In the genomic region with DNA sequence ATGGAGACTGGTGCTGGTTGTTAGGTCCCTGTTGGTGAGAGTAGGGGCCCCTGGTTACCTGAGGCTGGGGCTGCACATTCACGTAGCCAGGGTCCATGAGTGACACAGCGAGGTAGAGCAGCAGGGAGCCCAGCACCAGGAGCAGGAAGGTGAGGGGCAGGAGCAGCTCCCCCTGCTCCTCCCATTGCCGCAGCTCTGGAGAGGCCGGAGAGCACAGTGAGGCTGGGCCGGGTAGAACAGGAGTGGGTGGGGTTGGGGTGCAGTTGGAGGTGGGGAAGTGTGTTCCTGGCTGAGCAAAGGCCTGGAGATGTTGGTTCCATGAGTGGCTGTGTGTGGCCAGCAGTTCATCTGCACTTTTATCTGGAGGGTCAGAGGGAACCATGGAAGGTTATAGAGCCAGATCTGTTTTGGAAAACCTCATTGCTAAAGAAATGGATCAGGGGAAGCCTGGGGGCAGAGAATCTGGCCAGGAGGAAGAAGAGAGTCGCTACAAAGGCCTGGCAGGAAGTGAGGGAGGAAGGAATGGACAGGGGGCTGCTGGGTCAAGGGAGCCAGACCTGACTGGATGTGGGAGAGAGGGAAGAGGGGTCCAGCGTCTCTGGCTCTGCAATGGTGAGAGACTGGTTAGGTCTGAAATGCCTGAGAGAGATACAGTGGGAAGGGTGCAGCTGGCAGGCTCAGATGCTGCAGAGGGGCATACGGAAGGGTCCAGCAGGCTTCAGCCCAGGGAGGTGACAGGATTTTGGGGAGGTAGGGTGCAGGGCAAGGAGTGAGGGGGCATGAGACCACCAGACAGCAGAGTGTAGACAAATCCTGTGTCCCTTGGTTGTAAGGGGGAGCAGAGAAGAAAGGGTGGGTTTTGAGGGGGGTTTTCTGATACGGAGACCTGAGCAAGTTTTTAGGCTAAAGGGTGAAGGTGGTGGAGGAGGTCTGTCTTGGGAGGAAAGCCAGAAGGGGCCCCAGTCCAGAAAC, we compare ENCODE assay signal across 10 cellular contexts. TPM values are rescaled to one million over a fixed set of nuclear protein-coding genes. Genes with fewer than 3 reads are reported as not detected.
DNase-seq lines count a peak whose midpoint lies in the region; ATAC-seq and TF ChIP-seq lines count a peak whose summit lies in the region.
"Had no signal": no experiment of that assay in that cellular context is flagged by ENCODE, and none has a peak within 500 bp of the region (broad histone marks: within the 10 kb centered on the region; RNA-seq: fewer than 3 reads in every experiment).

No MANE protein-coding gene starts in this region.

- peak overlapping the region; percentile 70 to 75; a peak in 1 of 4 replicates for H3K4me3 ChIP-seq in SK-N-SH (ENCODE audit: low read depth in 2 of 2, low read length in 1 of 2)
- peak overlapping the region; percentile 78; the same call in 1 of the 2 replicates for H3K4me3 ChIP-seq in SJCRH30
- H3K4me3 ChIP-seq in esophagus squamous epithelium: peak overlapping the region in 2 of 4 donors; percentile 64 to 83

- 76% methylated on average over 9 of the region's 9 CpGs for WGBS in SK-N-SH (ENCODE audit: low lambda C conversion rate)
- 31 to 53% methylated on average over 4 to 9 of the region's 9 CpGs for WGBS in esophagus squamous epithelium, 2 donors

- H3K27me3 Mint-ChIP-seq in stimulated activated memory B cell treated with anti-CD40 and anti-IgM and Interleukin-4, amounts not matched to agents 10 μg/mL and 1 μg/mL and 100 μg/mL, for 72 hours: no peaks in the 10 kb centered on the region

- peak overlapping the region; percentile 55; the same call in 1 of the 2 replicates for H3K9ac ChIP-seq in SK-N-SH

- peak overlapping the region; percentile 79 for H3K27ac Mint-ChIP-seq in stimulated activated memory B cell treated with anti-CD40 and anti-IgM and Interleukin-4, amounts not matched to agents 10 μg/mL and 1 μg/mL and 100 μg/mL, for 72 hours

- TF ChIP-seq POLR2A in esophagus squamous epithelium (IDR thresholded peaks at IDR 0.05): no peak

- peaks cover 31% of the 10 kb centered on the region for H3K36me3 Mint-ChIP-seq in stimulated activated memory B cell treated with anti-CD40 and anti-IgM and Interleukin-4, amounts not matched to agents 10 μg/mL and 1 μg/mL and 100 μg/mL, for 72 hours

- H3K4me2 ChIP-seq in SK-N-SH: peak overlapping the region; percentile 84

- H3K27ac ChIP-seq in SK-N-SH (ENCODE audit: low read depth in 2 of 2, low read length in 1 of 2): no peak overlapping the region
- no peak overlapping the region for H3K27ac ChIP-seq in SJCRH30
- H3K27ac ChIP-seq in esophagus squamous epithelium: peak overlapping the region; percentile 84 to 92 (median 89)

- peaks cover 0 to 7% of the 10 kb centered on the region in 2 experiments for H3K36me3 ChIP-seq in SK-N-SH (replicated peaks in 1 of 2; ENCODE audit: control insufficient read depth in 1 of 2, insufficient read depth in 2 of 2, low read length in 1 of 2)
- peaks cover 2% of the 10 kb centered on the region; the same call in 1 of the 2 replicates for H3K36me3 ChIP-seq in SJCRH30
- peaks cover 0 to 25% (median 5%) of the 10 kb centered on the region in 3 donors for H3K36me3 ChIP-seq in esophagus squamous epithelium

- no peak overlapping the region for H2AFZ ChIP-seq in SK-N-SH (ENCODE audit: low read depth)

- H3K79me2 ChIP-seq in SK-N-SH (ENCODE audit: insufficient read depth): no peaks in the 10 kb centered on the region

- intact Hi-C loops in esophagus squamous epithelium (cut with DNase I): no loop called here

- no peaks in the 10 kb centered on the region for H3K9me2 ChIP-seq in SK-N-SH

- H3K4me1 Mint-ChIP-seq in stimulated activated memory B cell treated with anti-CD40 and anti-IgM and Interleukin-4, amounts not matched to agents 10 μg/mL and 1 μg/mL and 100 μg/mL, for 72 hours: peaks cover 37% of the 10 kb centered on the region

- H3K9me3 Mint-ChIP-seq in stimulated activated memory B cell treated with anti-CD40 and anti-IgM and Interleukin-4, amounts not matched to agents 10 μg/mL and 1 μg/mL and 100 μg/mL, for 72 hours: no peaks in the 10 kb centered on the region

- no peaks in the 10 kb centered on the region for H3K9me3 ChIP-seq in SK-N-SH
- H3K9me3 ChIP-seq in SJCRH30 (replicated peaks): no peaks in the 10 kb centered on the region
- no peaks in the 10 kb centered on the region for H3K9me3 ChIP-seq in esophagus squamous epithelium

- no peak for ATAC-seq in SK-N-SH treated with all-trans-retinoic acid at 6 μM for 48 hours
- no peak for ATAC-seq in stimulated activated memory B cell treated with anti-CD40 and anti-IgM and Interleukin-4, amounts not matched to agents 10 μg/mL and 1 μg/mL and 100 μg/mL, for 72 hours

- H3K27me3 ChIP-seq in SK-N-SH (ENCODE audit: insufficient read depth) (no peaks in the 10 kb centered on the region), SJCRH30 (no peaks in the 10 kb centered on the region), esophagus squamous epithelium (no peaks in the 10 kb centered on the region)

- peaks cover 6% of the 10 kb centered on the region for H3F3A ChIP-seq in SK-N-SH (replicated peaks; ENCODE audit: insufficient read depth)

- peak overlapping the region; percentile 92 for H3K4me3 Mint-ChIP-seq in stimulated activated memory B cell treated with anti-CD40 and anti-IgM and Interleukin-4, amounts not matched to agents 10 μg/mL and 1 μg/mL and 100 μg/mL, for 72 hours

- CTCF ChIA-PET in SK-N-SH (lab: Yijun Ruan, JAX): interaction anchor here (1.9 to 2.7 kb wide), 2 partner anchors 20 to 21 kb away, joined by 8 to 12 read pairs; partner anchors contain the start of gene PKN3

- POLR2A ChIA-PET in SK-N-SH (lab: Yijun Ruan, JAX): no interaction called here

- H3K4me1 ChIP-seq in SK-N-SH (ENCODE audit: control insufficient read depth in 1 of 2, insufficient read depth in 2 of 2, low read depth in 1 of 2, low read length in 1 of 2): peaks cover 0 to 11% of the 10 kb centered on the region in 2 experiments; a peak in 1 of 4 replicates
- H3K4me1 ChIP-seq in SJCRH30: 0 out of 2 replicates have a peak, but pooled peaks cover 2% of the 10 kb centered on the region
- H3K4me1 ChIP-seq in esophagus squamous epithelium: peaks cover 14 to 36% (median 14%) of the 10 kb centered on the region in 3 donors

- DNase-seq in SK-N-SH (no peak), SJCRH30 (no peak), esophagus squamous epithelium (lab: John Stamatoyannopoulos, UW) (no peak), GM10266 (ENCODE audit: extremely low spot score) (no peak), epidermal melanocyte (ENCODE audit: insufficient read length, low spot score) (no peak)
- DNase-seq in activated CD4-positive, alpha-beta T cell treated with anti-CD3 and anti-CD28 coated beads, Interleukin-2, amount 50 U/mL, for 48 hours: no peak
- DNase-seq: caudate nucleus, NCI-H1694 had no signal

- TF ChIP-seq CTCF in SK-N-SH (IDR thresholded peaks at IDR 0.05) (no peak), esophagus squamous epithelium (IDR thresholded peaks at IDR 0.05) (no peak), GM10266 (IDR thresholded peaks at IDR 0.05; ENCODE audit: control insufficient read depth, insufficient read depth, low read depth, missing control alignments) (no peak)

- TF ChIP-seq RAD21 in SK-N-SH (IDR thresholded peaks at IDR 0.05; ENCODE audit: low read length): no peak

- TF ChIP-seq EP300 in SK-N-SH (IDR thresholded peaks at IDR 0.05; ENCODE audit: borderline replicate concordance in 1 of 2, low read depth in 1 of 2, low read length in 1 of 2): no peak

- H4K20me1 ChIP-seq in SK-N-SH (ENCODE audit: insufficient read depth): no peaks in the 10 kb centered on the region

TF ChIP-seq in SK-N-SH, 30 proteins besides CTCF, POLR2A, EP300 and RAD21 (continues in another document):
- TF ChIP-seq NRF1 (IDR thresholded peaks at IDR 0.05; ENCODE audit: low read depth, low read length): no peak
- no peak for TF ChIP-seq TAF1 (IDR thresholded peaks at IDR 0.05; ENCODE audit: borderline replicate concordance, low read depth, low read length)
- TF ChIP-seq POLR2AphosphoS5 (IDR thresholded peaks at IDR 0.05; ENCODE audit: low read depth, low read length): no peak
- no peak for TF ChIP-seq FOSL2 (IDR thresholded peaks at IDR 0.05; ENCODE audit: borderline replicate concordance, low read depth)
- no peak for TF ChIP-seq MEF2A (IDR thresholded peaks at IDR 0.05; ENCODE audit: borderline replicate concordance, low read depth)
- no peak for TF ChIP-seq SMC3 (IDR thresholded peaks at IDR 0.05; ENCODE audit: low read depth, low read length)
- TF ChIP-seq TCF12 (IDR thresholded peaks at IDR 0.05): no peak

TF ChIP-seq in SK-N-SH treated with all-trans-retinoic acid at 6 μM for 48 hours, 23 proteins besides CTCF, POLR2A, EP300 and RAD21 (continues in another document):
- TF ChIP-seq ZNF8 (CRISPR knock-in tag; IDR thresholded peaks at IDR 0.05): no peak

RNA-seq across cellular contexts. Expression of gene ZDHHC12, which starts 1.3 kb away (rescaled TPM):
- polyA plus RNA-seq in SK-N-SH (2012; rRNA removed): 36.6 and 51.3 TPM in 2 replicates
- polyA plus RNA-seq in SK-N-SH (2012; cell fraction: cytosol; rRNA removed): 20.8 and 32.1 TPM in 2 replicates
- polyA plus RNA-seq in SK-N-SH (2012; cell fraction: nucleus; rRNA removed): 26.9 and 52.8 TPM in 2 replicates
- 35.0 and 37.4 TPM in 2 replicates for total RNA-seq in SJCRH30 (2014; rRNA removed; shearing (Covaris generic))
- 10 to 100 TPM; 51.5 to 99.4 (median 77.1) TPM for total RNA-seq in esophagus squamous epithelium

RNA-seq across cellular contexts. Expression of gene PKN3, which starts 20.4 kb away (rescaled TPM):
- polyA plus RNA-seq in SK-N-SH (2012; rRNA removed): 5.0 and 7.8 TPM in 2 replicates
- polyA plus RNA-seq in SK-N-SH (2012; cell fraction: cytosol; rRNA removed): 1.8 and 4.1 TPM in 2 replicates
- 15.1 and 16.8 TPM in 2 replicates for polyA plus RNA-seq in SK-N-SH (2012; cell fraction: nucleus; rRNA removed)
- 15.8 and 20.2 TPM in 2 replicates for total RNA-seq in SJCRH30 (2014; rRNA removed; shearing (Covaris generic))
- total RNA-seq in esophagus squamous epithelium: 1 to 10 TPM; 2.3 to 6.2 (median 3.2) TPM

RNA-seq across cellular contexts. Expression of gene SET, which starts 33.6 kb away (rescaled TPM):
- 64.6 and 79.5 TPM in 2 replicates for polyA plus RNA-seq in SK-N-SH (2012; rRNA removed)
- polyA plus RNA-seq in SK-N-SH (2012; cell fraction: cytosol; rRNA removed): 101 and 156 TPM in 2 replicates
- 59.7 and 115 TPM in 2 replicates for polyA plus RNA-seq in SK-N-SH (2012; cell fraction: nucleus; rRNA removed)
- 1,089 and 1,149 TPM in 2 replicates for total RNA-seq in SJCRH30 (2014; rRNA removed; shearing (Covaris generic))
- total RNA-seq in esophagus squamous epithelium: 100 to 1,000 TPM in 3 of 4 donors, 10 to 100 TPM in 1; 83.5 to 253 (median 215) TPM

RNA-seq across cellular contexts. Expression of gene ZER1, which starts 49.1 kb away (rescaled TPM):
- polyA plus RNA-seq in SK-N-SH (2012; rRNA removed): 25.4 and 30.9 TPM in 2 replicates
- 12.0 and 17.2 TPM in 2 replicates for polyA plus RNA-seq in SK-N-SH (2012; cell fraction: cytosol; rRNA removed)
- polyA plus RNA-seq in SK-N-SH (2012; cell fraction: nucleus; rRNA removed): 46.9 and 78.6 TPM in 2 replicates
- 18.8 and 19.9 TPM in 2 replicates for total RNA-seq in SJCRH30 (2014; rRNA removed; shearing (Covaris generic))
- total RNA-seq in esophagus squamous epithelium: 10 to 100 TPM; 20.1 to 51.4 (median 29.0) TPM

Comparison
In these comparisons a context has a peak if more than half of its experiments do, and no peak if none do; other contexts are left out.
1. H3K27ac ChIP-seq: peak in esophagus squamous epithelium (4 of 4); none in SK-N-SH (0 of 2) and SJCRH30 (single experiment).